ENCODE assay signal across 8 cellular contexts in the genomic region with DNA sequence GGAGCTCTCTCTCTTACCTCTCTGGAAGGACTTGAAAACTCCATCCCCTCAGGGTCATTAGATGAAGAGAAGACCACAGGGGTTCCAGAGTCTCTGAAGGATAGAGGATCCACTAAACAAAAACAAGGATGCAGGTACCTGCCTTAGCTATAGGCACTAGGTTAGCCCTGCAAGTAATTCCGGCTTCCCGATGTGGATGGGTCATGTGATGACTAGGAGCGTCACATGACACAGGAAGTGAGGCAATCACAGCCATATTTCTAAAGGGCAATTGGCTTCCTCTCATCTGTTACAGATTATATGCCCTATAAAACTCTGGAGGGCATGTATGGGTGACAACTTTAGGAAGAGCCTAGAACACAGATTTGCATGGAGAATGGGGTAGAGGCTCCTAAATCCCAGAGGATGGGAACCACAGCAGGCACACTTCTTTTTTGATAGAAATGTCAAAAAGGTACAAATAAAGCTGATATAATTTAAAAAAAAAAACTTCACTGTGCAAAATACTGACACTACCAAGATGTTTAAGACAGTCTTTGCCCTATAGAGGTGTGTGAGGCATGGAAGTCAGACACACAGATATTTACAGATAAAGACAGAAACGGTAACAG. TPM values are rescaled to one million over a fixed set of nuclear protein-coding genes. Genes with fewer than 3 reads are reported as not detected.
DNase-seq lines count a peak whose midpoint lies in the region; ATAC-seq lines count a peak whose summit lies in the region.

No MANE protein-coding gene starts in this region.

- H3K36me3 ChIP-seq in mucosa of rectum (ENCODE audit: control insufficient read depth in 2 of 2, insufficient read depth in 2 of 2, low read length in 2 of 2), result peaks cover 13 to 17% of the 10 kb centered on the region in 2 donors

- ATAC-seq in esophagus mucosa, result peak; percentile 62
- ATAC-seq in HG02938 (IDR thresholded peaks at IDR 0.05; ENCODE audit: unreplicated experiment), result no peak

- no peaks in the 10 kb centered on the region for H3K27me3 ChIP-seq in mucosa of rectum (ENCODE audit: control insufficient read depth in 2 of 2, insufficient read depth in 2 of 2, low read length in 2 of 2)

- H3K9ac ChIP-seq in mucosa of rectum (ENCODE audit: low read depth in 1 of 2, low read length in 2 of 2), result peak overlapping the region; percentile 27 to 28

- DNase-seq in DMS53 treated with DMSO at 0.1 percent for 48 hours (lab: John Stamatoyannopoulos, UW; ENCODE audit: unreplicated experiment) (peak; percentile 91), KG1 (lab: John Stamatoyannopoulos, UW) (peak; percentile 77), OCI-M1 (lab: John Stamatoyannopoulos, UW) (peak; percentile 93), activated T-cell treated with anti-CD3 and anti-CD28 coated beads for 4 hours (peak; percentile 54), stromal cell of bone marrow (ENCODE audit: low read depth) (peak; percentile 74)

- H3K4me3 ChIP-seq in mucosa of rectum (ENCODE audit: low read length in 2 of 2), result peak overlapping the region; percentile 61 to 81

- H3K4me1 ChIP-seq in mucosa of rectum (ENCODE audit: control insufficient read depth in 2 of 2, insufficient read depth in 2 of 2, low read length in 2 of 2), result peaks cover 24 to 26% of the 10 kb centered on the region in 2 donors

- H3K27ac ChIP-seq in mucosa of rectum (ENCODE audit: low read depth in 2 of 2, low read length in 2 of 2), result peak overlapping the region; percentile 19 to 90

- H3K9me3 ChIP-seq in mucosa of rectum (ENCODE audit: control insufficient read depth in 2 of 2, low read length in 2 of 2), result no peaks in the 10 kb centered on the region

RNA-seq across cellular contexts. Expression of gene ENTREP3, which starts 14.1 kb away (rescaled TPM):
- 24.9 TPM for total RNA-seq in esophagus mucosa

RNA-seq across cellular contexts. Expression of gene SCAMP3, which starts 21.0 kb away (rescaled TPM):
- 43.3 TPM for total RNA-seq in esophagus mucosa

RNA-seq across cellular contexts. Expression of gene CLK2, which starts 32.1 kb away (rescaled TPM):
- total RNA-seq in esophagus mucosa, result 16.9 TPM

RNA-seq across cellular contexts. Expression of gene MTX1, which starts 32.7 kb away (rescaled TPM):
- 36.5 TPM for total RNA-seq in esophagus mucosa

RNA-seq across cellular contexts. Expression of gene THBS3, which starts 33.5 kb away (rescaled TPM):
- 14.5 TPM for total RNA-seq in esophagus mucosa
